Comparison of ENCODE assay signal across 18 cellular contexts in the genomic region with DNA sequence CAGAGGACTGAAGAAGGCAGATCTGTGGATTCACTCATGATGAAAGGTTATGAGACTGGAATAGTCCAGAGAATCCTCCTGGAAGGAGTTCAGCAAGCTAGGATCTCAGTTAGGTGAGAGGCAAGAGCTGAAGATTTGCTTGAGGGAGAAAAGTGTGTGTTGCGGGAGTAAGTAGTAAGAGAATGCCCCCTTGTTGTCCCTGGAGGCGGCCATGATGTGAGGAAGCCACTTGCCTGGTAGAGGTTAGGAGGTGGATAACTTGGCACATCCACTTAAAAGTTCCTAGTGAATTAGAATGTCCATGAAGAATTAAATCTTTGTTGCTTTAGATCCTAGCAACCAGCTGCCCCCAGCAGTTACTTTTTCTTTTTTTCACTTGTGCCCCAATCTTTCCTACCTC.
DNase-seq lines count a peak whose midpoint lies in the region; ATAC-seq and TF ChIP-seq lines count a peak whose summit lies in the region.
"Had no signal": no experiment of that assay in that cellular context is flagged by ENCODE, and none has a peak within 500 bp of the region (broad histone marks: within the 10 kb centered on the region; RNA-seq: fewer than 3 reads in every experiment).

No MANE protein-coding gene starts in this region.

- no peaks in the 10 kb centered on the region; the same call in 1 of the 2 replicates for H3K27me3 ChIP-seq in SK-N-SH (ENCODE audit: insufficient read depth)
- H3K27me3 ChIP-seq in PC-9 (ENCODE audit: insufficient read depth, low read depth): no peaks in the 10 kb centered on the region
- no peaks in the 10 kb centered on the region for H3K27me3 ChIP-seq in vagina
- no peaks in the 10 kb centered on the region for H3K27me3 ChIP-seq in H7 (ENCODE audit: control insufficient read depth, insufficient read depth, low read length)
- H3K27me3 ChIP-seq: BLaER1 treated with 17β-estradiol and CSF1 and Interleukin-3, amounts not matched to agents 10 nM and 100 nM had no signal

- no peak overlapping the region for H3K4me2 ChIP-seq in SK-N-SH
- H3K4me2 ChIP-seq in PC-9: no peak overlapping the region
- H3K4me2 ChIP-seq: A549; BLaER1 treated with 17β-estradiol and CSF1 and Interleukin-3, amounts not matched to agents 10 nM and 100 nM had no signal

- TF ChIP-seq EP300 in SK-N-SH (IDR thresholded peaks at IDR 0.05; ENCODE audit: borderline replicate concordance in 1 of 2, low read depth in 1 of 2, low read length in 1 of 2): no peak

- H2AFZ ChIP-seq in SK-N-SH (ENCODE audit: low read depth) (no peak overlapping the region), PC-9 (0 out of 2 replicates have a peak overlapping the region, but pooled peaks have one; percentile 9)

- H3K36me3 ChIP-seq in SK-N-SH (replicated peaks in 1 of 2; ENCODE audit: control insufficient read depth in 1 of 2, insufficient read depth in 2 of 2, low read length in 1 of 2): no peaks in the 10 kb centered on the region
- H3K36me3 ChIP-seq in PC-9 (ENCODE audit: low read depth): no peaks in the 10 kb centered on the region
- no peaks in the 10 kb centered on the region for H3K36me3 ChIP-seq in vagina
- H3K36me3 ChIP-seq in H7 (replicated peaks; ENCODE audit: control insufficient read depth, insufficient read depth, low read length): no peaks in the 10 kb centered on the region
- H3K36me3 ChIP-seq: BLaER1 treated with 17β-estradiol and CSF1 and Interleukin-3, amounts not matched to agents 10 nM and 100 nM had no signal

- H3K9me3 ChIP-seq in SK-N-SH (no peaks in the 10 kb centered on the region), PC-9 (ENCODE audit: insufficient read depth, low read depth) (no peaks in the 10 kb centered on the region), vagina (no peaks in the 10 kb centered on the region)
- H3K9me3 ChIP-seq: A549, Caco-2 had no signal

- DNase-seq in SK-N-SH (no peak), PC-9 (no peak), left kidney (ENCODE audit: low read depth, low spot score) (peak; percentile 25), vagina (ENCODE audit: extremely low spot score in 2 of 2) (no peak), H7 (no peak)
- DNase-seq: AML-193; Caco-2; Calu3; CD4-positive, alpha-beta T cell; CD8-positive, alpha-beta T cell; DMS79 treated with DMSO at 0.1 percent for 48 hours; GF-D8 had no signal

- POLR2A ChIA-PET in SK-N-SH (lab: Yijun Ruan, JAX) (no interaction called here), PC-9 (lab: Charles Lee; ENCODE audit: unreplicated experiment) (no interaction called here)

- no peaks in the 10 kb centered on the region for H3F3A ChIP-seq in SK-N-SH (replicated peaks; ENCODE audit: insufficient read depth)
- no peaks in the 10 kb centered on the region for H3F3A ChIP-seq in PC-9 (ENCODE audit: insufficient read depth, low read depth)

- no peak for TF ChIP-seq POLR2A in vagina (IDR thresholded peaks at IDR 0.05)

- ATAC-seq in SK-N-SH treated with all-trans-retinoic acid at 6 μM for 48 hours (no peak), GM21381 (IDR thresholded peaks at IDR 0.05; ENCODE audit: unreplicated experiment) (no peak)
- ATAC-seq: A549; CD8-positive, alpha-beta T cell had no signal

- BruUV-seq in PC-9 (replicated peaks; lab: Mats Ljungman, UMichigan): no TSS peak

- TF ChIP-seq CTCF in SK-N-SH (IDR thresholded peaks at IDR 0.05) (no peak), PC-9 (conservative IDR thresholded peaks at IDR 0.05) (no peak), vagina (IDR thresholded peaks at IDR 0.05) (no peak)

- no peak for TF ChIP-seq RAD21 in SK-N-SH (IDR thresholded peaks at IDR 0.05; ENCODE audit: low read length)

- H3K4me1 ChIP-seq in SK-N-SH (ENCODE audit: control insufficient read depth in 1 of 2, insufficient read depth in 2 of 2, low read depth in 1 of 2, low read length in 1 of 2) (peaks cover 0 to 5% of the 10 kb centered on the region in 2 experiments; a peak in 2 of 4 replicates), PC-9 (replicated peaks; ENCODE audit: insufficient read depth) (no peaks in the 10 kb centered on the region), vagina (no peaks in the 10 kb centered on the region)
- H3K4me1 ChIP-seq: A549, Caco-2 had no signal

- WGBS in SK-N-SH (ENCODE audit: low lambda C conversion rate): 86% methylated on average over 2 of the region's 2 CpGs

- H4K20me1 ChIP-seq in SK-N-SH (ENCODE audit: insufficient read depth): no peaks in the 10 kb centered on the region
- H4K20me1 ChIP-seq in PC-9 (ENCODE audit: insufficient read depth): no peaks in the 10 kb centered on the region
- H4K20me1 ChIP-seq: BLaER1 treated with 17β-estradiol and CSF1 and Interleukin-3, amounts not matched to agents 10 nM and 100 nM had no signal

- intact Hi-C loops in PC-9 (cut with micrococcal nuclease; ENCODE audit: unreplicated experiment): no loop called here
- intact Hi-C loops in vagina (cut with DNase I): no loop called here

- no peaks in the 10 kb centered on the region for H3K9me2 ChIP-seq in SK-N-SH
- no peaks in the 10 kb centered on the region for H3K9me2 ChIP-seq in PC-9 (ENCODE audit: insufficient read depth)

- H3K4me3 ChIP-seq in SK-N-SH (ENCODE audit: low read depth in 2 of 2, low read length in 1 of 2): no peak overlapping the region
- H3K4me3 ChIP-seq in PC-9: no peak overlapping the region
- no peak overlapping the region for H3K4me3 ChIP-seq in vagina
- H3K4me3 ChIP-seq in H7 (ENCODE audit: insufficient read depth, low read depth, low read length): no peak overlapping the region
- H3K4me3 ChIP-seq: A549; BLaER1 treated with 17β-estradiol and CSF1 and Interleukin-3, amounts not matched to agents 10 nM and 100 nM had no signal

- CTCF ChIA-PET in SK-N-SH (lab: Yijun Ruan, JAX) (no interaction called here), PC-9 (lab: Charles Lee) (no interaction called here)

- H3K27ac ChIP-seq in SK-N-SH (ENCODE audit: low read depth in 2 of 2, low read length in 1 of 2): no peak overlapping the region
- no peak overlapping the region for H3K27ac ChIP-seq in PC-9
- H3K27ac ChIP-seq in vagina: no peak overlapping the region
- H3K27ac ChIP-seq: 22Rv1; A549; BLaER1 treated with 17β-estradiol and CSF1 and Interleukin-3, amounts not matched to agents 10 nM and 100 nM; C4-2B had no signal

- H3K9ac ChIP-seq in SK-N-SH: no peak overlapping the region
- H3K9ac ChIP-seq: BLaER1 treated with 17β-estradiol and CSF1 and Interleukin-3, amounts not matched to agents 10 nM and 100 nM had no signal

- H3K79me2 ChIP-seq in SK-N-SH (ENCODE audit: insufficient read depth) (no peaks in the 10 kb centered on the region), PC-9 (ENCODE audit: low read depth) (no peaks in the 10 kb centered on the region)

TF ChIP-seq in SK-N-SH treated with all-trans-retinoic acid at 6 μM for 48 hours, 23 proteins besides CTCF, POLR2A, EP300 and RAD21:
- TF ChIP-seq ZNF565 (CRISPR knock-in tag; conservative IDR thresholded peaks at IDR 0.05; ENCODE audit: low read depth) (peak; percentile 78; the same call in 1 of the 2 replicates), TCF4 (CRISPR knock-in tag; IDR thresholded peaks at IDR 0.05; ENCODE audit: borderline replicate concordance) (no peak)

TF ChIP-seq in SK-N-SH, 30 proteins besides CTCF, POLR2A, EP300 and RAD21 (continues in another document):
- TF ChIP-seq TEAD4 (IDR thresholded peaks at IDR 0.05; ENCODE audit: borderline replicate concordance, insufficient read depth) (no peak), GABPA (IDR thresholded peaks at IDR 0.05; ENCODE audit: low read depth) (no peak), SIN3A (IDR thresholded peaks at IDR 0.05; ENCODE audit: borderline replicate concordance, low read depth, low read length) (no peak), FOSL2 (IDR thresholded peaks at IDR 0.05; ENCODE audit: borderline replicate concordance, low read depth) (no peak), TAF1 (IDR thresholded peaks at IDR 0.05; ENCODE audit: borderline replicate concordance, low read depth, low read length) (no peak), YY1 (IDR thresholded peaks at IDR 0.05; ENCODE audit: low read depth) (no peak)
- TF ChIP-seq, protein P1, sequence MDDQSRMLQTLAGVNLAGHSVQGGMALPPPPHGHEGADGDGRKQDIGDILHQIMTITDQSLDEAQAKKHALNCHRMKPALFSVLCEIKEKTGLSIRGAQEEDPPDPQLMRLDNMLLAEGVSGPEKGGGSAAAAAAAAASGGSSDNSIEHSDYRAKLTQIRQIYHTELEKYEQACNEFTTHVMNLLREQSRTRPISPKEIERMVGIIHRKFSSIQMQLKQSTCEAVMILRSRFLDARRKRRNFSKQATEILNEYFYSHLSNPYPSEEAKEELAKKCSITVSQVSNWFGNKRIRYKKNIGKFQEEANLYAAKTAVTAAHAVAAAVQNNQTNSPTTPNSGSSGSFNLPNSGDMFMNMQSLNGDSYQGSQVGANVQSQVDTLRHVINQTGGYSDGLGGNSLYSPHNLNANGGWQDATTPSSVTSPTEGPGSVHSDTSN (IDR thresholded peaks at IDR 0.05): no peak
- TF ChIP-seq, protein P2, sequence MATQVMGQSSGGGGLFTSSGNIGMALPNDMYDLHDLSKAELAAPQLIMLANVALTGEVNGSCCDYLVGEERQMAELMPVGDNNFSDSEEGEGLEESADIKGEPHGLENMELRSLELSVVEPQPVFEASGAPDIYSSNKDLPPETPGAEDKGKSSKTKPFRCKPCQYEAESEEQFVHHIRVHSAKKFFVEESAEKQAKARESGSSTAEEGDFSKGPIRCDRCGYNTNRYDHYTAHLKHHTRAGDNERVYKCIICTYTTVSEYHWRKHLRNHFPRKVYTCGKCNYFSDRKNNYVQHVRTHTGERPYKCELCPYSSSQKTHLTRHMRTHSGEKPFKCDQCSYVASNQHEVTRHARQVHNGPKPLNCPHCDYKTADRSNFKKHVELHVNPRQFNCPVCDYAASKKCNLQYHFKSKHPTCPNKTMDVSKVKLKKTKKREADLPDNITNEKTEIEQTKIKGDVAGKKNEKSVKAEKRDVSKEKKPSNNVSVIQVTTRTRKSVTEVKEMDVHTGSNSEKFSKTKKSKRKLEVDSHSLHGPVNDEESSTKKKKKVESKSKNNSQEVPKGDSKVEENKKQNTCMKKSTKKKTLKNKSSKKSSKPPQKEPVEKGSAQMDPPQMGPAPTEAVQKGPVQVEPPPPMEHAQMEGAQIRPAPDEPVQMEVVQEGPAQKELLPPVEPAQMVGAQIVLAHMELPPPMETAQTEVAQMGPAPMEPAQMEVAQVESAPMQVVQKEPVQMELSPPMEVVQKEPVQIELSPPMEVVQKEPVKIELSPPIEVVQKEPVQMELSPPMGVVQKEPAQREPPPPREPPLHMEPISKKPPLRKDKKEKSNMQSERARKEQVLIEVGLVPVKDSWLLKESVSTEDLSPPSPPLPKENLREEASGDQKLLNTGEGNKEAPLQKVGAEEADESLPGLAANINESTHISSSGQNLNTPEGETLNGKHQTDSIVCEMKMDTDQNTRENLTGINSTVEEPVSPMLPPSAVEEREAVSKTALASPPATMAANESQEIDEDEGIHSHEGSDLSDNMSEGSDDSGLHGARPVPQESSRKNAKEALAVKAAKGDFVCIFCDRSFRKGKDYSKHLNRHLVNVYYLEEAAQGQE (IDR thresholded peaks at IDR 0.05; ENCODE audit: low read depth, low read length): no peak
- TF ChIP-seq, protein P3, sequence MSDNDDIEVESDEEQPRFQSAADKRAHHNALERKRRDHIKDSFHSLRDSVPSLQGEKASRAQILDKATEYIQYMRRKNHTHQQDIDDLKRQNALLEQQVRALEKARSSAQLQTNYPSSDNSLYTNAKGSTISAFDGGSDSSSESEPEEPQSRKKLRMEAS (IDR thresholded peaks at IDR 0.05; ENCODE audit: low read depth): no peak
